Comparison of ENCODE assay signal across 2 cellular contexts in the genomic region with DNA sequence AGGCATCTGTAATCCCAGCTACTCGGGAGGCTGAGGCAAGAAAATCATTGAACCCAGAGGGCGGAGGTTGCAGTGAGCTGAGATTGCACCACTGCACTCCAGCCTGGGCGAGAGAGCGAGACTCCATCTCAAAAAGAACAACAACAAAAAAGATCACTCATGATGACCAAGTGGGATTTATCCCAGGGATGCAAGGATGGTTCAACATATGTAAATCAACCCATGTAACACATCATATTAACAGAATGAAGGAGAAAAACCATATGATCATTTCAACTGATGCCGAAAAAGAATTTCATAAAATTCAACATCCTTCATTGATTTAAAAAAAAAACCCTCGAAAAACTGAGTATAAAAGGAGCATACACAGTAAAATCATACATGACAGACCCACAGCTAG. TPM values are rescaled to one million over a fixed set of nuclear protein-coding genes. Genes with fewer than 3 reads are reported as not detected.
"Had no signal": no experiment of that assay in that cellular context is flagged by ENCODE, and none has a peak within 500 bp of the region (broad histone marks: within the 10 kb centered on the region; RNA-seq: fewer than 3 reads in every experiment).

No MANE protein-coding gene starts in this region.

RNA-seq across cellular contexts. Expression of gene ZNF695, which starts 3.8 kb away (rescaled TPM):
- total RNA-seq: T-cell, T-helper 17 cell had no signal
